ENCODE assay signal across 22 cellular contexts in the genomic region with DNA sequence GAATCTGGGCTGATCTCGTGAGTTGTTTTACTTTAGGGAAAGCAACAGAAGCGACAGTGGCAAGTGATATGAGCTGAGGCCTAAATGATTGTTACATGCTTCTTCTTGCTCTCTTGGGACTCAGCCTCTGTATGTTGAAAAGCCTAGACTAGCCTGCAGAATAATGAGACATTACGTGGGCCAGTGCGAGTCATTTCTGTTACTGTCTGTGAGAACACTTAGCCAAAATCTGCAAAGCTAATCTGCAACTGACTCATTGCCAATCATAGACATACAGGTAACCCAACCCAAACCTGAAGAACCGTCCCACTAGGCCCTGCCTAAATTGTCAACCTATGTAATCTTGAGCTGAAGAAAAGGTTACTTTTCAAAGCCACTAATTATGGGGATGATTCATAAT.
"Had no signal": no experiment of that assay in that cellular context is flagged by ENCODE, and none has a peak within 500 bp of the region (broad histone marks: within the 10 kb centered on the region; RNA-seq: fewer than 3 reads in every experiment).

No MANE protein-coding gene starts in this region.

- H3K4me3 ChIP-seq: right lobe of liver, skin epidermis, upper lobe of left lung, vagina had no signal

- H3K36me3 ChIP-seq: brain microvascular endothelial cell, neutrophil, right lobe of liver, upper lobe of left lung, vagina had no signal

- H3K27ac ChIP-seq: brain microvascular endothelial cell, neutrophil, right lobe of liver, upper lobe of left lung, vagina had no signal

- ATAC-seq: activated CD4-positive, alpha-beta T cell treated with anti-CD3 and anti-CD28 coated beads for 36 hours; left cardiac atrium; left ventricle myocardium superior; right lobe of liver had no signal

- DNase-seq: activated B cell treated with CpG ODN at 0.5 μM for 24 hours; activated CD4-positive, alpha-beta T cell treated with anti-CD3 and anti-CD28 coated beads for 36 hours; activated effector memory CD4-positive, alpha-beta T cell treated with anti-CD3 and anti-CD28 coated beads, Interleukin-2, amount 50 U/mL, for 16 hours; activated naive CD4-positive, alpha-beta T cell treated with anti-CD3 and anti-CD28 coated beads, Interleukin-2, amount 10 ng/mL, durations not matched to agents 7 days and 5 days; activated naive CD8-positive, alpha-beta T cell treated with anti-CD3 and anti-CD28 coated beads, Interleukin-2, amount 10 ng/mL, durations not matched to agents 7 days and 5 days; amniotic stem cell; brain microvascular endothelial cell; central memory CD4-positive, alpha-beta T cell; hippocampal formation; left cardiac atrium; left ventricle myocardium superior; naive B cell; nephron progenitor cell; right lobe of liver; stimulated activated CD4-positive, alpha-beta T cell treated with anti-CD3 and anti-CD28 coated beads, Interleukin-12 subunit alpha, Interleukin-12 subunit beta, amount 100 ng/mL, for 4 hours; stimulated activated CD4-positive, alpha-beta T cell treated with anti-CD3 and anti-CD28 coated beads, Interleukin-4, amount 100 ng/mL, for 1 hour; upper lobe of left lung had no signal

- H3K27me3 ChIP-seq: brain microvascular endothelial cell, neutrophil, right lobe of liver, upper lobe of left lung, vagina had no signal

- H3K9me3 ChIP-seq: neutrophil, right lobe of liver, upper lobe of left lung, vagina had no signal

- FAIRE-seq: astrocyte, keratinocyte had no signal

- H3K4me1 ChIP-seq: vagina had no signal
